Comparison of ENCODE assay signal across 1 cellular context in the genomic region with DNA sequence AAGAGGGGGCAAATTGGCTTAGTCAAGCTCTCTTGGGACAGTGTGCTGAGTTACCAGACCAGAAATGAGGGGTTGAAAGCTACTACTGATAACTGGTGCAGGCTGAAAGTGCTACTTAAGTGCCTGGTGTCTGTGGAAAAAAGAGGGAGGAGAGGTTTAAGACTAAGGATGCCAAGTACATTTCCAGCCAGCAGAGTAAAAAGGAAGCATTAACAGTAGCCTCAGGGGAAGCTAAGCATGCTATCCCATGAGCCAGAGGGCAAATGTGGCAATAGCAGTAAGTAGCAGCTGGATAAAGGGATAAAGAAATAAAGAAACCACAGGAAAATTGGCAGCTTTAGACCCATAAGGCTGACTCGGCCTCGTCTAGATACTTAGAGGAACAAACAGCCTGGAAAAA.
TF ChIP-seq lines count a peak whose summit lies in the region.

No MANE protein-coding gene starts in this region.

TF ChIP-seq in SK-N-SH, 30 proteins besides CTCF, POLR2A, EP300 and RAD21 (continued from another document):
- TF ChIP-seq, protein P1, sequence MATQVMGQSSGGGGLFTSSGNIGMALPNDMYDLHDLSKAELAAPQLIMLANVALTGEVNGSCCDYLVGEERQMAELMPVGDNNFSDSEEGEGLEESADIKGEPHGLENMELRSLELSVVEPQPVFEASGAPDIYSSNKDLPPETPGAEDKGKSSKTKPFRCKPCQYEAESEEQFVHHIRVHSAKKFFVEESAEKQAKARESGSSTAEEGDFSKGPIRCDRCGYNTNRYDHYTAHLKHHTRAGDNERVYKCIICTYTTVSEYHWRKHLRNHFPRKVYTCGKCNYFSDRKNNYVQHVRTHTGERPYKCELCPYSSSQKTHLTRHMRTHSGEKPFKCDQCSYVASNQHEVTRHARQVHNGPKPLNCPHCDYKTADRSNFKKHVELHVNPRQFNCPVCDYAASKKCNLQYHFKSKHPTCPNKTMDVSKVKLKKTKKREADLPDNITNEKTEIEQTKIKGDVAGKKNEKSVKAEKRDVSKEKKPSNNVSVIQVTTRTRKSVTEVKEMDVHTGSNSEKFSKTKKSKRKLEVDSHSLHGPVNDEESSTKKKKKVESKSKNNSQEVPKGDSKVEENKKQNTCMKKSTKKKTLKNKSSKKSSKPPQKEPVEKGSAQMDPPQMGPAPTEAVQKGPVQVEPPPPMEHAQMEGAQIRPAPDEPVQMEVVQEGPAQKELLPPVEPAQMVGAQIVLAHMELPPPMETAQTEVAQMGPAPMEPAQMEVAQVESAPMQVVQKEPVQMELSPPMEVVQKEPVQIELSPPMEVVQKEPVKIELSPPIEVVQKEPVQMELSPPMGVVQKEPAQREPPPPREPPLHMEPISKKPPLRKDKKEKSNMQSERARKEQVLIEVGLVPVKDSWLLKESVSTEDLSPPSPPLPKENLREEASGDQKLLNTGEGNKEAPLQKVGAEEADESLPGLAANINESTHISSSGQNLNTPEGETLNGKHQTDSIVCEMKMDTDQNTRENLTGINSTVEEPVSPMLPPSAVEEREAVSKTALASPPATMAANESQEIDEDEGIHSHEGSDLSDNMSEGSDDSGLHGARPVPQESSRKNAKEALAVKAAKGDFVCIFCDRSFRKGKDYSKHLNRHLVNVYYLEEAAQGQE (IDR thresholded peaks at IDR 0.05; ENCODE audit: low read depth, low read length), result no peak
